In the genomic region with DNA sequence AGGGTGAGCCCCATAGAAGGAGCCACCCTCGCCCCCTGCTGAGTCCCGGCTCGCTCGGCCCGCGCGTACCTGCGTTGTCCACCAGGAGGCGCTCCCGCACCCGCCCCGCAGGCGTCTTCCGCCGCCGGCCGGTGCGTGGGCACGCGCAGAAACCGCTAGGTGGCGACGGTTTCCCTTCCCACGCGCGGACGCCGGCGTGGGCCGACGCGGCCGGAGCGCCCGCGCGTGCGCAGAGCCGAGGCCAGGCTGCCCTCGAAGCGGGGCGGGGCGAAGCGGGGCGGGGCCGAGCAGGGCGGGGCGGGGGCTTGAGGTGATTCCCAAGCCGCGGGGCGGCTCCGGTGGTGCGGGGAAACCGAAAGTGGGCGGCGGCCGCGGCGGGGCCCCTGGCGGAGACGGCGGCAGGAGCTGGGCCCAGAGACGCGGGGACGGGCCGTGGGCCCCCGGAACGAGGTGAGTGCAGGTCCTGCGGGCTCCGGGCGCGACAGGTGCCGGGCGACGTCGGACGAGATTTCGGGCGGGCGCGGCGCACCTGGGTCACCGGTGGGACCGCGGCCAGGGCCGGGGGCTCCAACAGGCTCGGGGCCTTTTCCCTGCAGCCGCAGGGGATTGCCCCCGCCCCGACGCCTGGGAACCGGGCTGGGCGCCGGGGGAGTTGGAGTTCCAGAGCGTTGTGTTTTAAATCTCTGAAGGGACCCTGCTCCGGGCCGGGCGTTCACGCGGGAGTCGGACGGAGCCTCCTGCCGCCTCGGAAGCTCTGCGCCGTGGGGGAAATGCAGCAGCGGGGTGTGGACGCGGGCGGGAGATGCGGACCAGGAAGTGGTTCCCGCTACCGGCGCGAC, we compare ENCODE assay signal across 1 cellular context.
A peak's percentile ranks its signal among the peaks of the same experiment; 100 is the strongest.
TF ChIP-seq lines count a peak whose summit lies in the region.

A gene with protein sequence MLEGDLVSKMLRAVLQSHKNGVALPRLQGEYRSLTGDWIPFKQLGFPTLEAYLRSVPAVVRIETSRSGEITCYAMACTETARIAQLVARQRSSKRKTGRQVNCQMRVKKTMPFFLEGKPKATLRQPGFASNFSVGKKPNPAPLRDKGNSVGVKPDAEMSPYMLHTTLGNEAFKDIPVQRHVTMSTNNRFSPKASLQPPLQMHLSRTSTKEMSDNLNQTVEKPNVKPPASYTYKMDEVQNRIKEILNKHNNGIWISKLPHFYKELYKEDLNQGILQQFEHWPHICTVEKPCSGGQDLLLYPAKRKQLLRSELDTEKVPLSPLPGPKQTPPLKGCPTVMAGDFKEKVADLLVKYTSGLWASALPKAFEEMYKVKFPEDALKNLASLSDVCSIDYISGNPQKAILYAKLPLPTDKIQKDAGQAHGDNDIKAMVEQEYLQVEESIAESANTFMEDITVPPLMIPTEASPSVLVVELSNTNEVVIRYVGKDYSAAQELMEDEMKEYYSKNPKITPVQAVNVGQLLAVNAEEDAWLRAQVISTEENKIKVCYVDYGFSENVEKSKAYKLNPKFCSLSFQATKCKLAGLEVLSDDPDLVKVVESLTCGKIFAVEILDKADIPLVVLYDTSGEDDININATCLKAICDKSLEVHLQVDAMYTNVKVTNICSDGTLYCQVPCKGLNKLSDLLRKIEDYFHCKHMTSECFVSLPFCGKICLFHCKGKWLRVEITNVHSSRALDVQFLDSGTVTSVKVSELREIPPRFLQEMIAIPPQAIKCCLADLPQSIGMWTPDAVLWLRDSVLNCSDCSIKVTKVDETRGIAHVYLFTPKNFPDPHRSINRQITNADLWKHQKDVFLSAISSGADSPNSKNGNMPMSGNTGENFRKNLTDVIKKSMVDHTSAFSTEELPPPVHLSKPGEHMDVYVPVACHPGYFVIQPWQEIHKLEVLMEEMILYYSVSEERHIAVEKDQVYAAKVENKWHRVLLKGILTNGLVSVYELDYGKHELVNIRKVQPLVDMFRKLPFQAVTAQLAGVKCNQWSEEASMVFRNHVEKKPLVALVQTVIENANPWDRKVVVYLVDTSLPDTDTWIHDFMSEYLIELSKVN (plus strand): TSS at position 308 of the 839 bp plus-strand sequence. CDS start 16,370 bp downstream, outside the sequence.

TF ChIP-seq in HepG2, 621 proteins besides CTCF, POLR2A, EP300 and RAD21 (continues in another document):
- TF ChIP-seq, protein P1, sequence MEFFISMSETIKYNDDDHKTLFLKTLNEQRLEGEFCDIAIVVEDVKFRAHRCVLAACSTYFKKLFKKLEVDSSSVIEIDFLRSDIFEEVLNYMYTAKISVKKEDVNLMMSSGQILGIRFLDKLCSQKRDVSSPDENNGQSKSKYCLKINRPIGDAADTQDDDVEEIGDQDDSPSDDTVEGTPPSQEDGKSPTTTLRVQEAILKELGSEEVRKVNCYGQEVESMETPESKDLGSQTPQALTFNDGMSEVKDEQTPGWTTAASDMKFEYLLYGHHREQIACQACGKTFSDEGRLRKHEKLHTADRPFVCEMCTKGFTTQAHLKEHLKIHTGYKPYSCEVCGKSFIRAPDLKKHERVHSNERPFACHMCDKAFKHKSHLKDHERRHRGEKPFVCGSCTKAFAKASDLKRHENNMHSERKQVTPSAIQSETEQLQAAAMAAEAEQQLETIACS (CRISPR knock-in tag; IDR thresholded peaks at IDR 0.05): no peak
- TF ChIP-seq, protein P2, sequence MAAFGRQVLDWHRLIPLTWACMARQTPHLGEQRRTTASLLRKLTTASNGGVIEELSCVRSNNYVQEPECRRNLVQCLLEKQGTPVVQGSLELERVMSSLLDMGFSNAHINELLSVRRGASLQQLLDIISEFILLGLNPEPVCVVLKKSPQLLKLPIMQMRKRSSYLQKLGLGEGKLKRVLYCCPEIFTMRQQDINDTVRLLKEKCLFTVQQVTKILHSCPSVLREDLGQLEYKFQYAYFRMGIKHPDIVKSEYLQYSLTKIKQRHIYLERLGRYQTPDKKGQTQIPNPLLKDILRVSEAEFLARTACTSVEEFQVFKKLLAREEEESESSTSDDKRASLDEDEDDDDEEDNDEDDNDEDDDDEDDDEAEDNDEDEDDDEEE (CRISPR knock-in tag; IDR thresholded peaks at IDR 0.05): no peak
- TF ChIP-seq ZNF253 (CRISPR knock-in tag; IDR thresholded peaks at IDR 0.05; ENCODE audit: borderline replicate concordance): no peak
- TF ChIP-seq, protein P3, sequence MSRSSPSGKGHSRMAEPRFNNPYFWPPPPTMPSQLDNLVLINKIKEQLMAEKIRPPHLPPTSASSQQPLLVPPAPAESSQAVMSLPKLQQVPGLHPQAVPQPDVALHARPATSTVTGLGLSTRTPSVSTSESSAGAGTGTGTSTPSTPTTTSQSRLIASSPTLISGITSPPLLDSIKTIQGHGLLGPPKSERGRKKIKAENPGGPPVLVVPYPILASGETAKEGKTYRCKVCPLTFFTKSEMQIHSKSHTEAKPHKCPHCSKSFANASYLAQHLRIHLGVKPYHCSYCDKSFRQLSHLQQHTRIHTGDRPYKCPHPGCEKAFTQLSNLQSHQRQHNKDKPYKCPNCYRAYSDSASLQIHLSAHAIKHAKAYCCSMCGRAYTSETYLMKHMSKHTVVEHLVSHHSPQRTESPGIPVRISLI (CRISPR knock-in tag; IDR thresholded peaks at IDR 0.05; ENCODE audit: borderline replicate concordance): peak; percentile 45; the same call in 1 of the 2 replicates
- 0 out of 2 replicates have a peak, but pooled peaks have one; percentile 55 for TF ChIP-seq HOXA9 (CRISPR knock-in tag; IDR thresholded peaks at IDR 0.05; ENCODE audit: borderline replicate concordance)
- TF ChIP-seq ZSCAN31 (CRISPR knock-in tag; IDR thresholded peaks at IDR 0.05; ENCODE audit: low read depth): peak; percentile 89
- TF ChIP-seq, protein P4, sequence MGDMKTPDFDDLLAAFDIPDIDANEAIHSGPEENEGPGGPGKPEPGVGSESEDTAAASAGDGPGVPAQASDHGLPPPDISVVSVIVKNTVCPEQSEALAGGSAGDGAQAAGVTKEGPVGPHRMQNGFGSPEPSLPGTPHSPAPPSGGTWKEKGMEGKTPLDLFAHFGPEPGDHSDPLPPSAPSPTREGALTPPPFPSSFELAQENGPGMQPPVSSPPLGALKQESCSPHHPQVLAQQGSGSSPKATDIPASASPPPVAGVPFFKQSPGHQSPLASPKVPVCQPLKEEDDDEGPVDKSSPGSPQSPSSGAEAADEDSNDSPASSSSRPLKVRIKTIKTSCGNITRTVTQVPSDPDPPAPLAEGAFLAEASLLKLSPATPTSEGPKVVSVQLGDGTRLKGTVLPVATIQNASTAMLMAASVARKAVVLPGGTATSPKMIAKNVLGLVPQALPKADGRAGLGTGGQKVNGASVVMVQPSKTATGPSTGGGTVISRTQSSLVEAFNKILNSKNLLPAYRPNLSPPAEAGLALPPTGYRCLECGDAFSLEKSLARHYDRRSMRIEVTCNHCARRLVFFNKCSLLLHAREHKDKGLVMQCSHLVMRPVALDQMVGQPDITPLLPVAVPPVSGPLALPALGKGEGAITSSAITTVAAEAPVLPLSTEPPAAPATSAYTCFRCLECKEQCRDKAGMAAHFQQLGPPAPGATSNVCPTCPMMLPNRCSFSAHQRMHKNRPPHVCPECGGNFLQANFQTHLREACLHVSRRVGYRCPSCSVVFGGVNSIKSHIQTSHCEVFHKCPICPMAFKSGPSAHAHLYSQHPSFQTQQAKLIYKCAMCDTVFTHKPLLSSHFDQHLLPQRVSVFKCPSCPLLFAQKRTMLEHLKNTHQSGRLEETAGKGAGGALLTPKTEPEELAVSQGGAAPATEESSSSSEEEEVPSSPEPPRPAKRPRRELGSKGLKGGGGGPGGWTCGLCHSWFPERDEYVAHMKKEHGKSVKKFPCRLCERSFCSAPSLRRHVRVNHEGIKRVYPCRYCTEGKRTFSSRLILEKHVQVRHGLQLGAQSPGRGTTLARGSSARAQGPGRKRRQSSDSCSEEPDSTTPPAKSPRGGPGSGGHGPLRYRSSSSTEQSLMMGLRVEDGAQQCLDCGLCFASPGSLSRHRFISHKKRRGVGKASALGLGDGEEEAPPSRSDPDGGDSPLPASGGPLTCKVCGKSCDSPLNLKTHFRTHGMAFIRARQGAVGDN (CRISPR knock-in tag; IDR thresholded peaks at IDR 0.05): peak; percentile 81
- 0 out of 2 replicates have a peak, but pooled peaks have one; percentile 15 for TF ChIP-seq SP5 (CRISPR knock-in tag; IDR thresholded peaks at IDR 0.05; ENCODE audit: borderline replicate concordance, low read depth)
- peak; percentile 73; the same call in 1 of the 2 replicates for TF ChIP-seq SMAD1 (CRISPR knock-in tag; IDR thresholded peaks at IDR 0.05; ENCODE audit: borderline replicate concordance, low read depth)
- TF ChIP-seq PITX1 (CRISPR knock-in tag; IDR thresholded peaks at IDR 0.05): peak; percentile 20; the same call in 1 of the 2 replicates
- TF ChIP-seq, protein P5, sequence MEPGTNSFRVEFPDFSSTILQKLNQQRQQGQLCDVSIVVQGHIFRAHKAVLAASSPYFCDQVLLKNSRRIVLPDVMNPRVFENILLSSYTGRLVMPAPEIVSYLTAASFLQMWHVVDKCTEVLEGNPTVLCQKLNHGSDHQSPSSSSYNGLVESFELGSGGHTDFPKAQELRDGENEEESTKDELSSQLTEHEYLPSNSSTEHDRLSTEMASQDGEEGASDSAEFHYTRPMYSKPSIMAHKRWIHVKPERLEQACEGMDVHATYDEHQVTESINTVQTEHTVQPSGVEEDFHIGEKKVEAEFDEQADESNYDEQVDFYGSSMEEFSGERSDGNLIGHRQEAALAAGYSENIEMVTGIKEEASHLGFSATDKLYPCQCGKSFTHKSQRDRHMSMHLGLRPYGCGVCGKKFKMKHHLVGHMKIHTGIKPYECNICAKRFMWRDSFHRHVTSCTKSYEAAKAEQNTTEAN (CRISPR knock-in tag; conservative IDR thresholded peaks at IDR 0.05): peak; percentile 81
- TF ChIP-seq, protein P6, sequence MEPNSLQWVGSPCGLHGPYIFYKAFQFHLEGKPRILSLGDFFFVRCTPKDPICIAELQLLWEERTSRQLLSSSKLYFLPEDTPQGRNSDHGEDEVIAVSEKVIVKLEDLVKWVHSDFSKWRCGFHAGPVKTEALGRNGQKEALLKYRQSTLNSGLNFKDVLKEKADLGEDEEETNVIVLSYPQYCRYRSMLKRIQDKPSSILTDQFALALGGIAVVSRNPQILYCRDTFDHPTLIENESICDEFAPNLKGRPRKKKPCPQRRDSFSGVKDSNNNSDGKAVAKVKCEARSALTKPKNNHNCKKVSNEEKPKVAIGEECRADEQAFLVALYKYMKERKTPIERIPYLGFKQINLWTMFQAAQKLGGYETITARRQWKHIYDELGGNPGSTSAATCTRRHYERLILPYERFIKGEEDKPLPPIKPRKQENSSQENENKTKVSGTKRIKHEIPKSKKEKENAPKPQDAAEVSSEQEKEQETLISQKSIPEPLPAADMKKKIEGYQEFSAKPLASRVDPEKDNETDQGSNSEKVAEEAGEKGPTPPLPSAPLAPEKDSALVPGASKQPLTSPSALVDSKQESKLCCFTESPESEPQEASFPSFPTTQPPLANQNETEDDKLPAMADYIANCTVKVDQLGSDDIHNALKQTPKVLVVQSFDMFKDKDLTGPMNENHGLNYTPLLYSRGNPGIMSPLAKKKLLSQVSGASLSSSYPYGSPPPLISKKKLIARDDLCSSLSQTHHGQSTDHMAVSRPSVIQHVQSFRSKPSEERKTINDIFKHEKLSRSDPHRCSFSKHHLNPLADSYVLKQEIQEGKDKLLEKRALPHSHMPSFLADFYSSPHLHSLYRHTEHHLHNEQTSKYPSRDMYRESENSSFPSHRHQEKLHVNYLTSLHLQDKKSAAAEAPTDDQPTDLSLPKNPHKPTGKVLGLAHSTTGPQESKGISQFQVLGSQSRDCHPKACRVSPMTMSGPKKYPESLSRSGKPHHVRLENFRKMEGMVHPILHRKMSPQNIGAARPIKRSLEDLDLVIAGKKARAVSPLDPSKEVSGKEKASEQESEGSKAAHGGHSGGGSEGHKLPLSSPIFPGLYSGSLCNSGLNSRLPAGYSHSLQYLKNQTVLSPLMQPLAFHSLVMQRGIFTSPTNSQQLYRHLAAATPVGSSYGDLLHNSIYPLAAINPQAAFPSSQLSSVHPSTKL (CRISPR knock-in tag; IDR thresholded peaks at IDR 0.05): peak; percentile 95
- peak; percentile 68 for TF ChIP-seq SKI (IDR thresholded peaks at IDR 0.05; ENCODE audit: partially characterized antibody)
- peak; percentile 50 for TF ChIP-seq KMT2A (CRISPR knock-in tag; IDR thresholded peaks at IDR 0.05)
- TF ChIP-seq AHR (CRISPR knock-in tag; IDR thresholded peaks at IDR 0.05): peak; percentile 78; the same call in 1 of the 2 replicates
- TF ChIP-seq, protein P7, sequence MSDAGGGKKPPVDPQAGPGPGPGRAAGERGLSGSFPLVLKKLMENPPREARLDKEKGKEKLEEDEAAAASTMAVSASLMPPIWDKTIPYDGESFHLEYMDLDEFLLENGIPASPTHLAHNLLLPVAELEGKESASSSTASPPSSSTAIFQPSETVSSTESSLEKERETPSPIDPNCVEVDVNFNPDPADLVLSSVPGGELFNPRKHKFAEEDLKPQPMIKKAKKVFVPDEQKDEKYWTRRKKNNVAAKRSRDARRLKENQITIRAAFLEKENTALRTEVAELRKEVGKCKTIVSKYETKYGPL (CRISPR knock-in tag; IDR thresholded peaks at IDR 0.05): no peak
- TF ChIP-seq ZNF543 (CRISPR knock-in tag; IDR thresholded peaks at IDR 0.05): peak; percentile 72; the same call in 1 of the 2 replicates
- TF ChIP-seq, protein P8, sequence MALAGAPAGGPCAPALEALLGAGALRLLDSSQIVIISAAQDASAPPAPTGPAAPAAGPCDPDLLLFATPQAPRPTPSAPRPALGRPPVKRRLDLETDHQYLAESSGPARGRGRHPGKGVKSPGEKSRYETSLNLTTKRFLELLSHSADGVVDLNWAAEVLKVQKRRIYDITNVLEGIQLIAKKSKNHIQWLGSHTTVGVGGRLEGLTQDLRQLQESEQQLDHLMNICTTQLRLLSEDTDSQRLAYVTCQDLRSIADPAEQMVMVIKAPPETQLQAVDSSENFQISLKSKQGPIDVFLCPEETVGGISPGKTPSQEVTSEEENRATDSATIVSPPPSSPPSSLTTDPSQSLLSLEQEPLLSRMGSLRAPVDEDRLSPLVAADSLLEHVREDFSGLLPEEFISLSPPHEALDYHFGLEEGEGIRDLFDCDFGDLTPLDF (CRISPR knock-in tag; IDR thresholded peaks at IDR 0.05): no peak; the same call in 1 of the 2 replicates
- TF ChIP-seq, protein P9, sequence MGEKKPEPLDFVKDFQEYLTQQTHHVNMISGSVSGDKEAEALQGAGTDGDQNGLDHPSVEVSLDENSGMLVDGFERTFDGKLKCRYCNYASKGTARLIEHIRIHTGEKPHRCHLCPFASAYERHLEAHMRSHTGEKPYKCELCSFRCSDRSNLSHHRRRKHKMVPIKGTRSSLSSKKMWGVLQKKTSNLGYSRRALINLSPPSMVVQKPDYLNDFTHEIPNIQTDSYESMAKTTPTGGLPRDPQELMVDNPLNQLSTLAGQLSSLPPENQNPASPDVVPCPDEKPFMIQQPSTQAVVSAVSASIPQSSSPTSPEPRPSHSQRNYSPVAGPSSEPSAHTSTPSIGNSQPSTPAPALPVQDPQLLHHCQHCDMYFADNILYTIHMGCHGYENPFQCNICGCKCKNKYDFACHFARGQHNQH (CRISPR knock-in tag; IDR thresholded peaks at IDR 0.05): peak; percentile 50; the same call in 1 of the 2 replicates
- TF ChIP-seq HNF4A (CRISPR knock-in tag; IDR thresholded peaks at IDR 0.05): peak; percentile 34; the same call in 1 of the 2 replicates
- TF ChIP-seq, protein P10, sequence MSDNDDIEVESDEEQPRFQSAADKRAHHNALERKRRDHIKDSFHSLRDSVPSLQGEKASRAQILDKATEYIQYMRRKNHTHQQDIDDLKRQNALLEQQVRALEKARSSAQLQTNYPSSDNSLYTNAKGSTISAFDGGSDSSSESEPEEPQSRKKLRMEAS (IDR thresholded peaks at IDR 0.05): peak; percentile 55; the same call in 1 of the 2 replicates
- TF ChIP-seq MTF2 (CRISPR knock-in tag; IDR thresholded peaks at IDR 0.05; ENCODE audit: borderline replicate concordance): peak; percentile 95; the same call in 1 of the 2 replicates
- TF ChIP-seq ZBTB7A (CRISPR knock-in tag; IDR thresholded peaks at IDR 0.05): no peak
